In the genomic region with DNA sequence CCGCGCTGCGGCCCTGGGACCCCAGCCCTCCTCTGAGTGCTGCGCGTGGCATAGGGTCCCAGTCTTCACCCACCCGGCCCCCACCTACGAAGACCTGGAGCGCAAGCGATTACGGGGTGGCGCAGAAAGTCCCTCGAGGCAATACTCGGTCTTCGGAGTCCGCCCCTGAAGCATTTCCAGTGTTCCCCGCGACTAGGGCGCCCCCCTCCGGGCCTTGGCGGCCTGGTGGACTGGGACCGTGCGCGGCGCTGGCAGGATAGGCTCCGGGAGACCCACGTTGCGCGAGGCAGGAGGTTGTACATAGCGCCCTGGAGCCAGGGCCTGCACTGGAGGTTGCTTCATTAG, we compare ENCODE assay signal across 8 cellular contexts. TPM values are rescaled to one million over a fixed set of nuclear protein-coding genes. Genes with fewer than 3 reads are reported as not detected.
DNase-seq lines count a peak whose midpoint lies in the region; ATAC-seq and TF ChIP-seq lines count a peak whose summit lies in the region.

No MANE protein-coding gene starts in this region.

- H3K4me3 Mint-ChIP-seq in activated naive CD4-positive, alpha-beta T cell treated with anti-CD3 and anti-CD28 coated beads for 36 hours = peak overlapping the region; percentile 89

- peaks cover 30% of the 10 kb centered on the region for H3K4me1 Mint-ChIP-seq in activated naive CD4-positive, alpha-beta T cell treated with anti-CD3 and anti-CD28 coated beads for 36 hours (ENCODE audit: low read depth)

- no peaks in the 10 kb centered on the region for H3K27me3 Mint-ChIP-seq in activated naive CD4-positive, alpha-beta T cell treated with anti-CD3 and anti-CD28 coated beads for 36 hours (ENCODE audit: low read depth)

- TF ChIP-seq CTCF in omental fat pad (IDR thresholded peaks at IDR 0.05) (no peak), thoracic aorta (IDR thresholded peaks at IDR 0.05) (peak; percentile 76)

- H3K27ac ChIP-seq in SJSA1 (peak overlapping the region; percentile 71), thoracic aorta (peak overlapping the region; percentile 97 to 98)

- peak overlapping the region; percentile 67 for H3K4me3 ChIP-seq in HAP-1
- peak overlapping the region; percentile 89 for H3K4me3 ChIP-seq in MG63
- peak overlapping the region; percentile 76 for H3K4me3 ChIP-seq in SJSA1
- H3K4me3 ChIP-seq in thoracic aorta = peak overlapping the region; percentile 87

- in situ Hi-C loops in HAP-1 (cut with MboI; ENCODE audit: low sequenced_read_pairs) = loop anchor here (5.0 to 25.0 kb wide), 2 partner anchors 151 to 506 kb away; partner anchors contain the start of gene BCLAF1

- ATAC-seq in omental fat pad (ENCODE audit: low FRiP score) = peak; percentile 87
- ATAC-seq in thoracic aorta (ENCODE audit: insufficient number of reproducible peaks, low FRiP score, low read depth) = peak; percentile 66

- CTCF ChIA-PET in activated naive CD4-positive, alpha-beta T cell treated with anti-CD3 and anti-CD28 coated beads for 36 hours (lab: Charles Lee) = interaction anchor here (0.6 to 7.4 kb wide), 42 partner anchors 10 to 836 kb away, joined by 3 to 328 read pairs (median 5); partner anchors contain the start of gene PEX7

- peaks cover 6% of the 10 kb centered on the region for H3K36me3 Mint-ChIP-seq in activated naive CD4-positive, alpha-beta T cell treated with anti-CD3 and anti-CD28 coated beads for 36 hours (ENCODE audit: low read depth)

- H3K9me3 Mint-ChIP-seq in activated naive CD4-positive, alpha-beta T cell treated with anti-CD3 and anti-CD28 coated beads for 36 hours = no peaks in the 10 kb centered on the region

- H3K36me3 ChIP-seq in HAP-1 (replicated peaks) = no peaks in the 10 kb centered on the region
- no peaks in the 10 kb centered on the region for H3K36me3 ChIP-seq in MG63
- peaks cover 13% of the 10 kb centered on the region for H3K36me3 ChIP-seq in SJSA1
- no peaks in the 10 kb centered on the region for H3K36me3 ChIP-seq in thoracic aorta

- peak; percentile 64 for DNase-seq in GF-D8 (lab: John Stamatoyannopoulos, UW)
- DNase-seq in HAP-1 (ENCODE audit: low spot score in 2 of 2) = peak; percentile 68 to 94
- peak; percentile 85 for DNase-seq in MG63
- DNase-seq in SJSA1 (ENCODE audit: low read depth in 1 of 2, low spot score in 2 of 2) = peak; percentile 84 to 85
- peak; percentile 96 for DNase-seq in activated naive CD4-positive, alpha-beta T cell treated with anti-CD3 and anti-CD28 coated beads for 36 hours
- peak; percentile 69 for DNase-seq in germinal center (ENCODE audit: low spot score)
- DNase-seq in omental fat pad (ENCODE audit: low spot score) = peak; percentile 89
- peak; percentile 76 for DNase-seq in thoracic aorta (ENCODE audit: low spot score)

- H3K27ac Mint-ChIP-seq in activated naive CD4-positive, alpha-beta T cell treated with anti-CD3 and anti-CD28 coated beads for 36 hours = peak overlapping the region; percentile 86

- H3K9me3 ChIP-seq in HAP-1 (no peaks in the 10 kb centered on the region), MG63 (no peaks in the 10 kb centered on the region), SJSA1 (replicated peaks) (no peaks in the 10 kb centered on the region), thoracic aorta (no peaks in the 10 kb centered on the region)

- intact Hi-C loops in activated naive CD4-positive, alpha-beta T cell treated with anti-CD3 and anti-CD28 coated beads for 36 hours (cut with micrococcal nuclease) = loop anchor here (1.0 kb wide), 11 partner anchors 29 to 503 kb away; partner anchors contain the start of genes MAP7 and PEX7

- H3K27me3 ChIP-seq in HAP-1 (ENCODE audit: low read depth) = no peaks in the 10 kb centered on the region
- H3K27me3 ChIP-seq in MG63 = no peaks in the 10 kb centered on the region
- no peaks in the 10 kb centered on the region for H3K27me3 ChIP-seq in SJSA1 (replicated peaks)
- H3K27me3 ChIP-seq in thoracic aorta (replicated peaks; ENCODE audit: insufficient read depth) = no peaks in the 10 kb centered on the region

- H3K4me1 ChIP-seq in HAP-1 (peaks cover 14% of the 10 kb centered on the region), SJSA1 (replicated peaks) (peaks cover 38% of the 10 kb centered on the region), thoracic aorta (ENCODE audit: control insufficient read depth in 1 of 2, low read depth in 2 of 2) (peaks cover 4 to 23% of the 10 kb centered on the region in 2 donors)

RNA-seq across cellular contexts. Expression of gene MAP3K5, which starts 0.6 kb away (rescaled TPM):
- 5.7 and 10.5 TPM in 2 replicates for total RNA-seq in MG63 (2014; rRNA removed; shearing (Covaris generic); ENCODE audit: low replicate concordance)
- total RNA-seq in SJSA1 (2014; rRNA removed; shearing (Covaris generic)) = 8.3 and 10.7 TPM in 2 replicates
- total RNA-seq in activated naive CD4-positive, alpha-beta T cell treated with anti-CD3 and anti-CD28 coated beads for 36 hours = 1 to 10 TPM; 9.4 to 9.7 TPM
- total RNA-seq in omental fat pad (10 to 100 TPM; 31.4 to 53.0 (median 47.2) TPM), thoracic aorta (100 to 1,000 TPM in 1 of 2 donors, 10 to 100 TPM in 1; 73.6 to 101 TPM)

RNA-seq across cellular contexts. Expression of gene PEX7, which starts 29.5 kb away (rescaled TPM):
- total RNA-seq in MG63 (2014; rRNA removed; shearing (Covaris generic); ENCODE audit: low replicate concordance) = 1.4 and 3.0 TPM in 2 replicates
- 4.6 and 11.4 TPM in 2 replicates for total RNA-seq in SJSA1 (2014; rRNA removed; shearing (Covaris generic))
- total RNA-seq in activated naive CD4-positive, alpha-beta T cell treated with anti-CD3 and anti-CD28 coated beads for 36 hours = 1 to 10 TPM; 6.0 to 6.4 TPM
- 1 to 10 TPM; 4.7 to 9.7 (median 6.9) TPM for total RNA-seq in omental fat pad
- total RNA-seq in thoracic aorta = 1 to 10 TPM; 7.6 TPM

Comparison
In these comparisons a context has a peak if more than half of its experiments do, and no peak if none do; other contexts are left out.
1. Peak in every context shown above with its lines: DNase-seq, ATAC-seq, H3K4me3 ChIP-seq and H3K27ac ChIP-seq.